ENCODE assay signal across 8 cellular contexts in the genomic region with DNA sequence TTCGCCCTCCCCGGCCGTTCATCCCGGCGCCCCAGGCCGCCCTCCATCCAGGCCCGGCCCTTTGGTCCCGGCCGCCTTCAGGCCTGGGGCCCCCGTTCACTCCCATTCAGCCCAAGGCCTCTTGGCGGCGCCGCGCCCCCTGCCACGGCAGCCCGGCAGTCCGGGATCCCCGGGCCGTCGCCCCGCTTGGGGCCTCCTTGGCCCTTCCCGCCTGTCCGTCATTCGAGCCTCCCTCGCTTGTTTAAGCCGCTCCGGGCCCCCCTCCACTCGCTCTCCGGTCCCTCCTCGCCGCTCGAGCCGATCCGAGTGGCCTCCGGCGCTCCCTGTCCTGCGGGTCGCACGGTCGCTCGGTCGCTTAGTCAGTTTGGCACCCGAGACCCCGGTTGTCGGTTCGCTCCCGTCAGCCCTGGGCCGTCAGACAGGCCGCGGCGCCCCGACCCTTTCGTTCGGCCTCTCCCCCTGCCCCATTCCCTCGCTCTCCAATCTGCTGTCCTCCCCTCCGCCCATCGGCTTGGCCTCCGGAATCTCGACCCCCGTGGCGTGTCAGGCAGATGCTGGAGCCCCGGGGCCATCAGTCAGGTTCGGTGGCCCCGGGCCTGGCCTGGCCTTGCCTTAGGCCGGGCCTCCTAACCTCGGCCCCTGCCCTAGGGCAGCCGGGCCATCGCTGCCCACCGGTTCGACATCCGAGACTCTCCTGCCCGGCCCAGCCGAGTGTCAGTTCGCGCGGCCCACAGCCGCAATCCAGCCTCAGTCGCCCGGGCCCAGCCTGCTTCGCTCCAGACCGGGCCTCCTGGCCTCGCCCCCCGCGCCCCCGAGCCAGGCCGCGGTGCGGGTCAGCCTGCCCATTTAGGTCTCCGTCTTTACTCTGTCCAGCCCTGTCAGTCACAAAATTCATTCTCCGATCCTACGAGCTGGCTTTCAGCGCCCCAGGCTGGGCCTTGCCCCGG. TPM values are rescaled to one million over a fixed set of nuclear protein-coding genes. Genes with fewer than 3 reads are reported as not detected.
DNase-seq lines count a peak whose midpoint lies in the region; ATAC-seq lines count a peak whose summit lies in the region.

No MANE protein-coding gene starts in this region.

- ATAC-seq in GM21367 (IDR thresholded peaks at IDR 0.05; ENCODE audit: unreplicated experiment): peak; percentile 44
- ATAC-seq in activated CD4-positive, CD25-positive, alpha-beta regulatory T cell treated with anti-CD3 and anti-CD28 coated beads, Interleukin-2, amount 50 U/mL, for 24 hours: peak; percentile 22 to 24

- DNase-seq in DMS53 treated with DMSO at 0.1 percent for 48 hours (lab: John Stamatoyannopoulos, UW; ENCODE audit: unreplicated experiment): peak; percentile 29
- DNase-seq in KG1 (lab: John Stamatoyannopoulos, UW): peak; percentile 51
- peak; percentile 26 for DNase-seq in cerebellum (ENCODE audit: low spot score)
- DNase-seq in kidney tubule cell (ENCODE audit: low spot score): peak; percentile 61
- peak; percentile 31 to 39 for DNase-seq in stimulated activated CD4-positive, alpha-beta T cell treated with anti-CD3 and anti-CD28 coated beads, Interleukin-15, amount 100 ng/mL, for 48 hours (ENCODE audit: low read depth in 2 of 2)
- no peak for DNase-seq in ACHN

- in situ Hi-C loops in ACHN (cut with HindIII; ENCODE audit: low pct_ligation_motif_present, low pct_unique_long_range_greater_than_20kb, low sequenced_read_pairs): no loop called here

RNA-seq across cellular contexts. Expression of gene LRRC41, which starts 1.1 kb away (rescaled TPM):
- total RNA-seq in cerebellum: 50.8 TPM

RNA-seq across cellular contexts. Expression of gene UQCRH, which starts 1.1 kb away (rescaled TPM):
- total RNA-seq in cerebellum: 177 TPM

RNA-seq across cellular contexts. Expression of gene NSUN4, which starts 38.2 kb away (rescaled TPM):
- total RNA-seq in cerebellum: 12.9 TPM

RNA-seq across cellular contexts. Expression of gene RAD54L, which starts 54.8 kb away (rescaled TPM):
- total RNA-seq in cerebellum: 2.6 TPM
